In genomic region chr3:99637381-99638111, GRCh38 we compare ENCODE assay signal across 9 cellular contexts. TPM values are rescaled to one million over a fixed set of nuclear protein-coding genes. Genes with fewer than 3 reads are reported as not detected.
DNase-seq lines count a peak whose midpoint lies in the region; ATAC-seq and TF ChIP-seq lines count a peak whose summit lies in the region.
"Had no signal": no experiment of that assay in that cellular context is flagged by ENCODE, and none has a peak within 500 bp of the region (broad histone marks: within the 10 kb centered on the region; RNA-seq: fewer than 3 reads in every experiment).

No MANE protein-coding gene starts in this region.

- H3K4me1 ChIP-seq in neural progenitor cell = peaks cover 4% of the 10 kb centered on the region

- no peak for TF ChIP-seq CTCF in neural progenitor cell (IDR thresholded peaks at IDR 0.05)
- TF ChIP-seq CTCF in GM13977 (IDR thresholded peaks at IDR 0.05; ENCODE audit: extremely low read depth, insufficient read depth, missing control alignments) = no peak

- in situ Hi-C loops in Caki2 (cut with HindIII; ENCODE audit: low pct_unique_long_range_greater_than_20kb, low sequenced_read_pairs) = no loop called here
- in situ Hi-C loops in GM13977 (cut with MboI; ENCODE audit: low pct_unique_long_range_greater_than_20kb, low sequenced_read_pairs, unreplicated experiment) = no loop called here

- peak overlapping the region; percentile 72 for H3K4me2 ChIP-seq in neural progenitor cell

- H3K9me3 ChIP-seq in neural progenitor cell (ENCODE audit: low read depth) = no peaks in the 10 kb centered on the region

- H2AFZ ChIP-seq in neural progenitor cell (replicated peaks) = peak overlapping the region; percentile 60

- peaks cover 6% of the 10 kb centered on the region for H3K27me3 Mint-ChIP-seq in neural progenitor cell (ENCODE audit: insufficient read depth, low read depth)

- peak overlapping the region; percentile 50 for H3K4me3 ChIP-seq in neural progenitor cell

- peak overlapping the region; percentile 7 for H3K27ac Mint-ChIP-seq in neural progenitor cell
- H3K27ac Mint-ChIP-seq: dendritic cell treated with granulocyte-macrophage colony-stimulating factor and Interleukin-4, amounts not matched to agents 40 ng/mL and 50 ng/mL, for 4 days had no signal

- H3F3A ChIP-seq in neural progenitor cell (ENCODE audit: low read depth) = no peaks in the 10 kb centered on the region

- H3K27me3 ChIP-seq in neural progenitor cell = peaks cover 74% of the 10 kb centered on the region

- no peaks in the 10 kb centered on the region for H3K9me3 Mint-ChIP-seq in neural progenitor cell
- H3K9me3 Mint-ChIP-seq: dendritic cell treated with granulocyte-macrophage colony-stimulating factor and Interleukin-4, amounts not matched to agents 40 ng/mL and 50 ng/mL, for 4 days had no signal

- peak overlapping the region; percentile 87 for H3K4me3 Mint-ChIP-seq in neural progenitor cell
- H3K4me3 Mint-ChIP-seq: dendritic cell treated with granulocyte-macrophage colony-stimulating factor and Interleukin-4, amounts not matched to agents 40 ng/mL and 50 ng/mL, for 4 days had no signal

- no peak overlapping the region for H3K9ac ChIP-seq in neural progenitor cell

- H4K20me1 ChIP-seq in neural progenitor cell (ENCODE audit: low read depth) = no peaks in the 10 kb centered on the region

- H3K79me2 ChIP-seq in neural progenitor cell (ENCODE audit: low read depth) = no peaks in the 10 kb centered on the region

- peaks cover 18% of the 10 kb centered on the region for H3K4me1 Mint-ChIP-seq in neural progenitor cell

- no peak overlapping the region for H3K27ac ChIP-seq in neural progenitor cell

- ATAC-seq in GM21528 (IDR thresholded peaks at IDR 0.05; ENCODE audit: low FRiP score, unreplicated experiment) = no peak

- no peaks in the 10 kb centered on the region for H3K36me3 ChIP-seq in neural progenitor cell

- H3K36me3 Mint-ChIP-seq in neural progenitor cell = no peaks in the 10 kb centered on the region

- DNase-seq in Caki2 (ENCODE audit: low read depth) (peak; percentile 63), RKO (ENCODE audit: low spot score) (peak; percentile 21), fibroblast of gingiva (ENCODE audit: low read depth) (peak; percentile 63), neural progenitor cell (ENCODE audit: low spot score) (peak; percentile 59), D341Med (ENCODE audit: low spot score) (no peak), DMS114 treated with DMSO at 0.1 percent for 48 hours (lab: John Stamatoyannopoulos, UW; ENCODE audit: unreplicated experiment) (no peak), GM13977 (ENCODE audit: low spot score) (no peak)

RNA-seq across cellular contexts. Expression of gene COL8A1, which starts 0.8 kb away (rescaled TPM):
- total RNA-seq in Caki2 (2014; rRNA removed; shearing (Covaris generic); ENCODE audit: low replicate concordance) = 20.2 and 36.4 TPM in 2 replicates
- total RNA-seq in neural progenitor cell (ENCODE audit: low replicate concordance) = not detected in 2 replicates

Comparison
In these comparisons a context has a peak if more than half of its experiments do, and no peak if none do; other contexts are left out.
1. DNase-seq: peak in Caki2 (single experiment), RKO (single experiment), fibroblast of gingiva (single experiment) and neural progenitor cell (single experiment); none in D341Med (single experiment), DMS114 treated with DMSO at 0.1 percent for 48 hours (single experiment) and GM13977 (single experiment).
2. RNA of gene COL8A1, which starts 0.8 kb away (total RNA-seq): 20.2 to 36.4 TPM in Caki2; not detected in neural progenitor cell; every median in the first group is over 10 times any median in the second.